In genomic region chr1:86504130-86504479, GRCh38 we compare ENCODE assay signal across 13 cellular contexts. TPM values are rescaled to one million over a fixed set of nuclear protein-coding genes. Genes with fewer than 3 reads are reported as not detected.
A peak's percentile ranks its signal among the peaks of the same experiment; 100 is the strongest.
DNase-seq lines count a peak whose midpoint lies in the region; ATAC-seq lines count a peak whose summit lies in the region.
"Had no signal": no experiment of that assay in that cellular context is flagged by ENCODE, and none has a peak within 500 bp of the region (broad histone marks: within the 10 kb centered on the region; RNA-seq: fewer than 3 reads in every experiment).

No MANE protein-coding gene starts in this region.

- H3K18ac ChIP-seq in mesendoderm (ENCODE audit: low read length), result no peak overlapping the region

- no peaks in the 10 kb centered on the region for H3K9me3 Mint-ChIP-seq in activated naive CD8-positive, alpha-beta T cell treated with anti-CD3 and anti-CD28 coated beads for 36 hours
- no peaks in the 10 kb centered on the region for H3K9me3 Mint-ChIP-seq in activated naive CD8-positive, alpha-beta T cell treated with anti-CD3 and anti-CD28 coated beads, Interleukin-2, amount 50 U/mL, for 24 hours

- no peak overlapping the region for H4K8ac ChIP-seq in mesendoderm (ENCODE audit: low read depth, low read length)

- H3K23ac ChIP-seq in mesendoderm (ENCODE audit: low read length), result no peak overlapping the region

- H3K79me1 ChIP-seq in mesendoderm (ENCODE audit: low read length), result no peaks in the 10 kb centered on the region

- no peak for ATAC-seq in activated naive CD8-positive, alpha-beta T cell treated with anti-CD3 and anti-CD28 coated beads, Interleukin-2, amount 50 U/mL, for 24 hours
- no peak for ATAC-seq in HG02588 (IDR thresholded peaks at IDR 0.05; ENCODE audit: unreplicated experiment)

- WGBS in mesendoderm (ENCODE audit: extremely low coverage, insufficient coverage, low lambda C conversion rate), result no CpG with 5 or more reads among the region's 9 CpGs
- 18% methylated on average over 9 of the region's 9 CpGs for WGBS in urinary bladder

- no peak overlapping the region for H2AK5ac ChIP-seq in mesendoderm (ENCODE audit: low read length)

- peak overlapping the region; percentile 73 for H3K56ac ChIP-seq in mesendoderm (ENCODE audit: low read length)

- no peak for DNase-seq in activated naive CD8-positive, alpha-beta T cell treated with anti-CD3 and anti-CD28 coated beads for 36 hours
- DNase-seq in activated naive CD8-positive, alpha-beta T cell treated with anti-CD3 and anti-CD28 coated beads, Interleukin-2, amount 50 U/mL, for 24 hours, result no peak
- no peak for DNase-seq in epithelial cell of prostate (ENCODE audit: low read depth, low spot score)
- no peak for DNase-seq in mesendoderm
- DNase-seq in GM03348 (ENCODE audit: low spot score), result no peak
- no peak for DNase-seq in NCI-H510A (lab: John Stamatoyannopoulos, UW)
- DNase-seq: ACHN; activated naive CD4-positive, alpha-beta T cell treated with anti-CD3 and anti-CD28 coated beads, Interleukin-2, amount 50 U/mL, for 16 hours; NCI-H1105; stimulated activated naive CD4-positive, alpha-beta T cell treated with Interleukin-2 at 50 U/mL for 16 hours had no signal

- H3K79me2 ChIP-seq in mesendoderm (ENCODE audit: control insufficient read depth, insufficient read depth, low read length), result no peaks in the 10 kb centered on the region

- no peak overlapping the region for H3K4me3 ChIP-seq in mesendoderm (ENCODE audit: low read length)
- peak overlapping the region; percentile 1 for H3K4me3 ChIP-seq in urinary bladder (ENCODE audit: low read depth, low read length)

- H2BK120ac ChIP-seq in mesendoderm (ENCODE audit: low read depth, low read length), result no peak overlapping the region

- H3K27me3 ChIP-seq in mesendoderm (ENCODE audit: insufficient read depth, low read length, poor library complexity), result no peaks in the 10 kb centered on the region

- H3K9ac ChIP-seq in mesendoderm (ENCODE audit: low read length), result no peak overlapping the region

- no peak overlapping the region for H3K27ac Mint-ChIP-seq in activated naive CD8-positive, alpha-beta T cell treated with anti-CD3 and anti-CD28 coated beads for 36 hours
- H3K27ac Mint-ChIP-seq in activated naive CD8-positive, alpha-beta T cell treated with anti-CD3 and anti-CD28 coated beads, Interleukin-2, amount 50 U/mL, for 24 hours, result no peak overlapping the region

- H3K4ac ChIP-seq in mesendoderm (ENCODE audit: low read depth, low read length), result no peak overlapping the region

- peaks cover 12% of the 10 kb centered on the region for H3K4me1 ChIP-seq in mesendoderm (ENCODE audit: control insufficient read depth, low read depth, low read length)
- no peaks in the 10 kb centered on the region for H3K4me1 ChIP-seq in urinary bladder (ENCODE audit: insufficient read depth)

- H3K36me3 ChIP-seq in mesendoderm (ENCODE audit: control insufficient read depth, insufficient read depth, low read length), result no peaks in the 10 kb centered on the region
- H3K36me3 ChIP-seq in urinary bladder (ENCODE audit: insufficient read depth), result no peaks in the 10 kb centered on the region

- H3K4me2 ChIP-seq in mesendoderm (ENCODE audit: low read length), result no peak overlapping the region

- H2BK5ac ChIP-seq in mesendoderm (ENCODE audit: low read length), result no peak overlapping the region

- no peaks in the 10 kb centered on the region for H3K36me3 Mint-ChIP-seq in activated naive CD8-positive, alpha-beta T cell treated with anti-CD3 and anti-CD28 coated beads for 36 hours
- H3K36me3 Mint-ChIP-seq in activated naive CD8-positive, alpha-beta T cell treated with anti-CD3 and anti-CD28 coated beads, Interleukin-2, amount 50 U/mL, for 24 hours (ENCODE audit: low read depth), result no peaks in the 10 kb centered on the region

- no peak overlapping the region for H2BK15ac ChIP-seq in mesendoderm (replicated peaks; ENCODE audit: low read depth)

- H4K5ac ChIP-seq in mesendoderm (ENCODE audit: low read length), result no peak overlapping the region

- peaks cover 14% of the 10 kb centered on the region for H3K27me3 Mint-ChIP-seq in activated naive CD8-positive, alpha-beta T cell treated with anti-CD3 and anti-CD28 coated beads for 36 hours
- H3K27me3 Mint-ChIP-seq in activated naive CD8-positive, alpha-beta T cell treated with anti-CD3 and anti-CD28 coated beads, Interleukin-2, amount 50 U/mL, for 24 hours, result peaks cover 4% of the 10 kb centered on the region

- H3K27ac ChIP-seq in epithelial cell of prostate, result peak overlapping the region; percentile 39
- no peak overlapping the region for H3K27ac ChIP-seq in mesendoderm (ENCODE audit: low read depth, low read length)
- H3K27ac ChIP-seq in urinary bladder (ENCODE audit: low read depth), result no peak overlapping the region

- H3K4me1 Mint-ChIP-seq in activated naive CD8-positive, alpha-beta T cell treated with anti-CD3 and anti-CD28 coated beads for 36 hours, result peaks cover 16% of the 10 kb centered on the region
- peaks cover 10% of the 10 kb centered on the region for H3K4me1 Mint-ChIP-seq in activated naive CD8-positive, alpha-beta T cell treated with anti-CD3 and anti-CD28 coated beads, Interleukin-2, amount 50 U/mL, for 24 hours

- H3K4me3 Mint-ChIP-seq in activated naive CD8-positive, alpha-beta T cell treated with anti-CD3 and anti-CD28 coated beads for 36 hours, result peak overlapping the region; percentile 85
- H3K4me3 Mint-ChIP-seq in activated naive CD8-positive, alpha-beta T cell treated with anti-CD3 and anti-CD28 coated beads, Interleukin-2, amount 50 U/mL, for 24 hours, result no peak overlapping the region

RNA-seq across cellular contexts. Expression of gene CLCA1, which starts 35.4 kb away (rescaled TPM):
- not detected for total RNA-seq in activated naive CD8-positive, alpha-beta T cell treated with anti-CD3 and anti-CD28 coated beads for 36 hours
- not detected for polyA plus RNA-seq in mesendoderm (2013, experiment 1 of 2)
- polyA plus RNA-seq in mesendoderm (2013, experiment 2 of 2), result not detected
- total RNA-seq in urinary bladder, result not detected
- polyA plus RNA-seq in urinary bladder, result not detected
- total RNA-seq: G401 had no signal

RNA-seq across cellular contexts. Expression of gene CLCA4, which starts 42.8 kb away (rescaled TPM):
- total RNA-seq in activated naive CD8-positive, alpha-beta T cell treated with anti-CD3 and anti-CD28 coated beads for 36 hours, result not detected
- not detected for polyA plus RNA-seq in mesendoderm (2013, experiment 1 of 2)
- polyA plus RNA-seq in mesendoderm (2013, experiment 2 of 2), result 0.01 TPM
- total RNA-seq in urinary bladder, result 38.1 TPM
- polyA plus RNA-seq in urinary bladder, result 11.7 TPM
- total RNA-seq: G401 had no signal

Comparison
In these comparisons a context has a peak if more than half of its experiments do, and no peak if none do; other contexts are left out.
1. RNA of gene CLCA4, which starts 42.8 kb away (total RNA-seq): 38.1 TPM in urinary bladder (single experiment); not detected in activated naive CD8-positive, alpha-beta T cell treated with anti-CD3 and anti-CD28 coated beads for 36 hours; every median in the first group is over 10 times any median in the second.